In genomic region chr19:49117677-49118564, GRCh38 we compare ENCODE assay signal across 7 cellular contexts. TPM values are rescaled to one million over a fixed set of nuclear protein-coding genes. Genes with fewer than 3 reads are reported as not detected.
DNase-seq lines count a peak whose midpoint lies in the region; ATAC-seq and TF ChIP-seq lines count a peak whose summit lies in the region.
"Had no signal": no experiment of that assay in that cellular context is flagged by ENCODE, and none has a peak within 500 bp of the region (broad histone marks: within the 10 kb centered on the region; RNA-seq: fewer than 3 reads in every experiment).

No MANE protein-coding gene starts in this region.

- peak overlapping the region; percentile 93 for H3K27ac Mint-ChIP-seq in activated T-cell treated with anti-CD3 and anti-CD28 coated beads, Interleukin-2, amount 50 U/mL, for 24 hours

- peak overlapping the region; percentile 95 to 97 for H3K27ac ChIP-seq in right atrium auricular region
- peak overlapping the region; percentile 85 to 98 (median 90) for H3K27ac ChIP-seq in tibial nerve

- H3K36me3 ChIP-seq in right atrium auricular region (no peaks in the 10 kb centered on the region), tibial nerve (peaks cover 0 to 3% (median 0%) of the 10 kb centered on the region in 3 donors)

- TF ChIP-seq POLR2A in tibial nerve (IDR thresholded peaks at IDR 0.05) = no peak

- TF ChIP-seq CTCF in right atrium auricular region (IDR thresholded peaks at IDR 0.05) (no peak), tibial nerve (IDR thresholded peaks at IDR 0.05) (no peak)

- H3K27me3 Mint-ChIP-seq in activated T-cell treated with anti-CD3 and anti-CD28 coated beads, Interleukin-2, amount 50 U/mL, for 24 hours = peaks cover 11% of the 10 kb centered on the region

- peak overlapping the region; percentile 85 for H3K4me3 Mint-ChIP-seq in activated T-cell treated with anti-CD3 and anti-CD28 coated beads, Interleukin-2, amount 50 U/mL, for 24 hours

- no peak for DNase-seq in activated T-cell treated with anti-CD3 and anti-CD28 coated beads, Interleukin-2, amount 50 U/mL, for 24 hours
- no peak for DNase-seq in activated T-cell treated with anti-CD3 and anti-CD28 coated beads, Interleukin-2, amount 50 U/mL, for 1 hour
- no peak for DNase-seq in right atrium auricular region (ENCODE audit: low spot score)
- no peak for DNase-seq in tibial nerve (ENCODE audit: low spot score in 2 of 2)
- no peak for DNase-seq in activated CD8-positive, alpha-beta memory T cell treated with anti-CD3 and anti-CD28 coated beads for 24 hours

- H3K27me3 ChIP-seq in right atrium auricular region = no peaks in the 10 kb centered on the region
- peaks cover 0 to 1% of the 10 kb centered on the region in 2 donors for H3K27me3 ChIP-seq in tibial nerve

- H3K4me3 ChIP-seq in right atrium auricular region = peak overlapping the region; percentile 46 to 70
- peak overlapping the region; percentile 33 to 76 (median 62) for H3K4me3 ChIP-seq in tibial nerve

- WGBS in tibial nerve, 2 donors = 48 to 53% methylated on average over 21 to 23 of the region's 26 CpGs

- no peak for TF ChIP-seq EP300 in tibial nerve (IDR thresholded peaks at IDR 0.05)

- peaks cover 0 to 44% of the 10 kb centered on the region in 2 donors for H3K4me1 ChIP-seq in right atrium auricular region
- H3K4me1 ChIP-seq in tibial nerve = peaks cover 0 to 55% (median 26%) of the 10 kb centered on the region in 4 donors

- peaks cover 5% of the 10 kb centered on the region for H3K36me3 Mint-ChIP-seq in activated T-cell treated with anti-CD3 and anti-CD28 coated beads, Interleukin-2, amount 50 U/mL, for 24 hours (ENCODE audit: low read depth)

- peaks cover 37% of the 10 kb centered on the region for H3K4me1 Mint-ChIP-seq in activated T-cell treated with anti-CD3 and anti-CD28 coated beads, Interleukin-2, amount 50 U/mL, for 24 hours (ENCODE audit: low read depth)

- H3K9me3 Mint-ChIP-seq in activated T-cell treated with anti-CD3 and anti-CD28 coated beads, Interleukin-2, amount 50 U/mL, for 24 hours = no peaks in the 10 kb centered on the region

- ATAC-seq in GM21528 (IDR thresholded peaks at IDR 0.05; ENCODE audit: low FRiP score, unreplicated experiment) = no peak

- H3K9me3 ChIP-seq in right atrium auricular region = no peaks in the 10 kb centered on the region
- H3K9me3 ChIP-seq in tibial nerve = no peaks in the 10 kb centered on the region

RNA-seq across cellular contexts. Expression of gene C19orf73, which starts 1.0 kb away (rescaled TPM):
- total RNA-seq in right atrium auricular region (1 to 10 TPM; 3.1 to 5.9 TPM), tibial nerve (1 to 10 TPM in 3 of 4 donors, not detected in 1; 1.0 to 7.8 (median 5.0) TPM)

RNA-seq across cellular contexts. Expression of gene PPFIA3, which starts 1.4 kb away (rescaled TPM):
- total RNA-seq in right atrium auricular region = 1 to 10 TPM; 5.0 to 6.8 TPM
- total RNA-seq in tibial nerve = 1 to 10 TPM; 1.8 to 6.7 (median 3.5) TPM

RNA-seq across cellular contexts. Expression of gene LIN7B, which starts 3.8 kb away (rescaled TPM):
- total RNA-seq in right atrium auricular region (10 to 100 TPM; 31.5 to 35.0 TPM), tibial nerve (10 to 100 TPM; 15.7 to 24.9 (median 19.6) TPM)

RNA-seq across cellular contexts. Expression of gene SNRNP70, which starts 32.7 kb away (rescaled TPM):
- total RNA-seq in right atrium auricular region = 10 to 100 TPM; 62.7 to 89.4 TPM
- total RNA-seq in tibial nerve = 100 to 1,000 TPM; 286 to 444 (median 400) TPM

RNA-seq across cellular contexts. Expression of gene HRC, which starts 37.3 kb away (rescaled TPM):
- total RNA-seq in right atrium auricular region = 1,000 to 10,000 TPM in 1 of 2 donors, 100 to 1,000 TPM in 1; 558 to 1,164 TPM
- 1 to 10 TPM in 3 of 4 donors, under 1 TPM in 1; 0.60 to 4.3 (median 2.6) TPM for total RNA-seq in tibial nerve
- total RNA-seq: Daoy had no signal
